17 cellular contexts compared by ENCODE assay signal in genomic region chr11:8642226-8642625, GRCh38. TPM values are rescaled to one million over a fixed set of nuclear protein-coding genes. Genes with fewer than 3 reads are reported as not detected.
DNase-seq lines count a peak whose midpoint lies in the region; ATAC-seq and TF ChIP-seq lines count a peak whose summit lies in the region.
"Had no signal": no experiment of that assay in that cellular context is flagged by ENCODE, and none has a peak within 500 bp of the region (broad histone marks: within the 10 kb centered on the region; RNA-seq: fewer than 3 reads in every experiment).

No MANE protein-coding gene starts in this region.

- no peak for ATAC-seq in activated CD8-positive, alpha-beta T cell treated with anti-CD3 and anti-CD28 coated beads for 36 hours
- no peak for ATAC-seq in activated CD8-positive, alpha-beta T cell treated with anti-CD3 and anti-CD28 coated beads, Interleukin-2, amount 10 ng/mL, durations not matched to agents 7 days and 5 days
- no peak for ATAC-seq in central memory CD8-positive, alpha-beta T cell (replicated peaks; ENCODE audit: extremely low read depth, poor library complexity, severe bottlenecking)

- H3K36me3 ChIP-seq in vagina: peaks cover 0 to 26% of the 10 kb centered on the region in 2 donors
- H3K36me3 ChIP-seq: SJCRH30 had no signal

- H3K27me3 Mint-ChIP-seq in activated CD8-positive, alpha-beta T cell treated with anti-CD3 and anti-CD28 coated beads for 36 hours: no peaks in the 10 kb centered on the region
- H3K27me3 Mint-ChIP-seq in activated CD8-positive, alpha-beta T cell treated with anti-CD3 and anti-CD28 coated beads, Interleukin-2, amount 10 ng/mL, durations not matched to agents 7 days and 5 days (ENCODE audit: low read depth): no peaks in the 10 kb centered on the region
- H3K27me3 Mint-ChIP-seq in central memory CD8-positive, alpha-beta T cell: no peaks in the 10 kb centered on the region
- H3K27me3 Mint-ChIP-seq in activated naive CD4-positive, alpha-beta T cell treated with anti-CD3 and anti-CD28 coated beads for 36 hours (ENCODE audit: low read depth): no peaks in the 10 kb centered on the region
- H3K27me3 Mint-ChIP-seq: B cell; CD4-positive, alpha-beta T cell had no signal

- H3K9me3 Mint-ChIP-seq in activated CD8-positive, alpha-beta T cell treated with anti-CD3 and anti-CD28 coated beads for 36 hours: no peaks in the 10 kb centered on the region
- H3K9me3 Mint-ChIP-seq in activated CD8-positive, alpha-beta T cell treated with anti-CD3 and anti-CD28 coated beads, Interleukin-2, amount 10 ng/mL, durations not matched to agents 7 days and 5 days (ENCODE audit: insufficient read depth): no peaks in the 10 kb centered on the region
- H3K9me3 Mint-ChIP-seq in central memory CD8-positive, alpha-beta T cell: no peaks in the 10 kb centered on the region
- no peaks in the 10 kb centered on the region for H3K9me3 Mint-ChIP-seq in activated naive CD4-positive, alpha-beta T cell treated with anti-CD3 and anti-CD28 coated beads for 36 hours
- H3K9me3 Mint-ChIP-seq: CD4-positive, alpha-beta T cell had no signal

- POLR2A ChIA-PET in activated CD8-positive, alpha-beta T cell treated with anti-CD3 and anti-CD28 coated beads for 36 hours (lab: Charles Lee): no interaction called here
- POLR2A ChIA-PET in activated CD8-positive, alpha-beta T cell treated with anti-CD3 and anti-CD28 coated beads, Interleukin-2, amount 10 ng/mL, durations not matched to agents 7 days and 5 days (lab: Charles Lee): no interaction called here

- intact Hi-C loops in activated CD8-positive, alpha-beta T cell treated with anti-CD3 and anti-CD28 coated beads for 36 hours (cut with micrococcal nuclease): no loop called here
- intact Hi-C loops in vagina (cut with DNase I): no loop called here
- intact Hi-C loops in activated naive CD4-positive, alpha-beta T cell treated with anti-CD3 and anti-CD28 coated beads for 36 hours (cut with micrococcal nuclease): no loop called here

- TF ChIP-seq POLR2A in vagina (IDR thresholded peaks at IDR 0.05): no peak

- peaks cover 11% of the 10 kb centered on the region for H3K4me1 Mint-ChIP-seq in activated CD8-positive, alpha-beta T cell treated with anti-CD3 and anti-CD28 coated beads for 36 hours (ENCODE audit: low read depth)
- H3K4me1 Mint-ChIP-seq in activated CD8-positive, alpha-beta T cell treated with anti-CD3 and anti-CD28 coated beads, Interleukin-2, amount 10 ng/mL, durations not matched to agents 7 days and 5 days (ENCODE audit: low read depth): peaks cover 7% of the 10 kb centered on the region
- H3K4me1 Mint-ChIP-seq in central memory CD8-positive, alpha-beta T cell: no peaks in the 10 kb centered on the region
- H3K4me1 Mint-ChIP-seq in activated naive CD4-positive, alpha-beta T cell treated with anti-CD3 and anti-CD28 coated beads for 36 hours (ENCODE audit: low read depth): no peaks in the 10 kb centered on the region
- H3K4me1 Mint-ChIP-seq: B cell had no signal

- H3K4me3 ChIP-seq in vagina: no peak overlapping the region
- H3K4me3 ChIP-seq: SJCRH30 had no signal

- no peaks in the 10 kb centered on the region for H3K27me3 ChIP-seq in vagina
- H3K27me3 ChIP-seq: SJCRH30 had no signal

- H3K4me1 ChIP-seq in vagina: no peaks in the 10 kb centered on the region
- H3K4me1 ChIP-seq: SJCRH30 had no signal

- no peak overlapping the region for H3K27ac ChIP-seq in vagina
- H3K27ac ChIP-seq: RWPE1, SJCRH30 had no signal

- no peaks in the 10 kb centered on the region for H3K9me3 ChIP-seq in vagina
- H3K9me3 ChIP-seq: SJCRH30 had no signal

- CTCF ChIA-PET in activated CD8-positive, alpha-beta T cell treated with anti-CD3 and anti-CD28 coated beads for 36 hours (lab: Charles Lee): interaction anchor here (2.0 kb wide), 1 partner anchor 15 kb away, joined by 4 read pairs; no protein-coding TSS in a partner anchor
- CTCF ChIA-PET in activated CD8-positive, alpha-beta T cell treated with anti-CD3 and anti-CD28 coated beads, Interleukin-2, amount 10 ng/mL, durations not matched to agents 7 days and 5 days (lab: Charles Lee): no interaction called here
- CTCF ChIA-PET in activated naive CD4-positive, alpha-beta T cell treated with anti-CD3 and anti-CD28 coated beads for 36 hours (lab: Charles Lee): no interaction called here

- peaks cover 55% of the 10 kb centered on the region for H3K36me3 Mint-ChIP-seq in activated CD8-positive, alpha-beta T cell treated with anti-CD3 and anti-CD28 coated beads for 36 hours (ENCODE audit: low read depth)
- peaks cover 36% of the 10 kb centered on the region for H3K36me3 Mint-ChIP-seq in activated CD8-positive, alpha-beta T cell treated with anti-CD3 and anti-CD28 coated beads, Interleukin-2, amount 10 ng/mL, durations not matched to agents 7 days and 5 days (ENCODE audit: low read depth)
- H3K36me3 Mint-ChIP-seq in central memory CD8-positive, alpha-beta T cell (ENCODE audit: insufficient read depth): peaks cover 16% of the 10 kb centered on the region
- peaks cover 36% of the 10 kb centered on the region for H3K36me3 Mint-ChIP-seq in activated naive CD4-positive, alpha-beta T cell treated with anti-CD3 and anti-CD28 coated beads for 36 hours (ENCODE audit: low read depth)

- no peak for DNase-seq in activated CD8-positive, alpha-beta T cell treated with anti-CD3 and anti-CD28 coated beads for 36 hours
- no peak for DNase-seq in activated CD8-positive, alpha-beta T cell treated with anti-CD3 and anti-CD28 coated beads, Interleukin-2, amount 10 ng/mL, durations not matched to agents 7 days and 5 days
- DNase-seq in NCI-H1694 treated with DMSO at 0.1 percent for 48 hours (lab: John Stamatoyannopoulos, UW) (peak; percentile 76), vagina (ENCODE audit: extremely low spot score in 2 of 2) (no peak), SKM-1 (lab: John Stamatoyannopoulos, UW; ENCODE audit: unreplicated experiment) (no peak)
- no peak for DNase-seq in central memory CD8-positive, alpha-beta T cell (ENCODE audit: low spot score in 2 of 2)
- no peak for DNase-seq in activated naive CD4-positive, alpha-beta T cell treated with anti-CD3 and anti-CD28 coated beads for 36 hours
- DNase-seq: ACHN; CD4-positive, alpha-beta T cell; KG1; NCI-H1092 treated with DMSO at 0.1 percent for 48 hours; NCI-H2029; NCI-H226; SJCRH30; SW 1271 had no signal

- H3K4me3 Mint-ChIP-seq in activated CD8-positive, alpha-beta T cell treated with anti-CD3 and anti-CD28 coated beads for 36 hours: no peak overlapping the region
- no peak overlapping the region for H3K4me3 Mint-ChIP-seq in activated CD8-positive, alpha-beta T cell treated with anti-CD3 and anti-CD28 coated beads, Interleukin-2, amount 10 ng/mL, durations not matched to agents 7 days and 5 days
- no peak overlapping the region for H3K4me3 Mint-ChIP-seq in central memory CD8-positive, alpha-beta T cell
- H3K4me3 Mint-ChIP-seq in activated naive CD4-positive, alpha-beta T cell treated with anti-CD3 and anti-CD28 coated beads for 36 hours: no peak overlapping the region
- H3K4me3 Mint-ChIP-seq: B cell; CD4-positive, alpha-beta T cell had no signal

- TF ChIP-seq CTCF in activated CD8-positive, alpha-beta T cell treated with anti-CD3 and anti-CD28 coated beads for 36 hours (IDR thresholded peaks at IDR 0.05): no peak
- TF ChIP-seq CTCF in vagina (IDR thresholded peaks at IDR 0.05): no peak

- peak overlapping the region; percentile 12 for H3K27ac Mint-ChIP-seq in activated CD8-positive, alpha-beta T cell treated with anti-CD3 and anti-CD28 coated beads for 36 hours
- H3K27ac Mint-ChIP-seq in activated CD8-positive, alpha-beta T cell treated with anti-CD3 and anti-CD28 coated beads, Interleukin-2, amount 10 ng/mL, durations not matched to agents 7 days and 5 days: no peak overlapping the region
- peak overlapping the region; percentile 23 for H3K27ac Mint-ChIP-seq in central memory CD8-positive, alpha-beta T cell (ENCODE audit: low read depth)
- no peak overlapping the region for H3K27ac Mint-ChIP-seq in activated naive CD4-positive, alpha-beta T cell treated with anti-CD3 and anti-CD28 coated beads for 36 hours
- H3K27ac Mint-ChIP-seq: B cell; CD4-positive, alpha-beta T cell had no signal

RNA-seq across cellular contexts. Expression of gene TRIM66, which starts 40.2 kb away (rescaled TPM):
- total RNA-seq in activated CD8-positive, alpha-beta T cell treated with anti-CD3 and anti-CD28 coated beads for 36 hours: 10 to 100 TPM; 24.7 to 28.4 TPM
- 10 to 100 TPM; 28.1 to 28.2 TPM for total RNA-seq in activated CD8-positive, alpha-beta T cell treated with anti-CD3 and anti-CD28 coated beads, Interleukin-2, amount 10 ng/mL, durations not matched to agents 7 days and 5 days
- 12.8 TPM for total RNA-seq in vagina
- total RNA-seq in activated naive CD4-positive, alpha-beta T cell treated with anti-CD3 and anti-CD28 coated beads for 36 hours: 10 to 100 TPM; 16.4 to 19.1 TPM

RNA-seq across cellular contexts. Expression of gene RPL27A, which starts 40.4 kb away (rescaled TPM):
- total RNA-seq in activated CD8-positive, alpha-beta T cell treated with anti-CD3 and anti-CD28 coated beads for 36 hours: 100 to 1,000 TPM; 959 to 987 TPM
- 100 to 1,000 TPM; 716 to 768 TPM for total RNA-seq in activated CD8-positive, alpha-beta T cell treated with anti-CD3 and anti-CD28 coated beads, Interleukin-2, amount 10 ng/mL, durations not matched to agents 7 days and 5 days
- 1,279 TPM for total RNA-seq in vagina
- total RNA-seq in activated naive CD4-positive, alpha-beta T cell treated with anti-CD3 and anti-CD28 coated beads for 36 hours: 1,000 to 10,000 TPM; 1,157 to 1,188 TPM

RNA-seq across cellular contexts. Expression of gene STK33, which starts 48.2 kb away (rescaled TPM):
- 1 to 10 TPM; 1.3 to 3.6 TPM for total RNA-seq in activated CD8-positive, alpha-beta T cell treated with anti-CD3 and anti-CD28 coated beads for 36 hours
- total RNA-seq in activated CD8-positive, alpha-beta T cell treated with anti-CD3 and anti-CD28 coated beads, Interleukin-2, amount 10 ng/mL, durations not matched to agents 7 days and 5 days: 1 to 10 TPM; 3.7 to 3.9 TPM
- 11.5 TPM for total RNA-seq in vagina
- 1 to 10 TPM in 1 of 2 experiments, under 1 TPM in 1; 0.72 to 1.1 TPM for total RNA-seq in activated naive CD4-positive, alpha-beta T cell treated with anti-CD3 and anti-CD28 coated beads for 36 hours
- total RNA-seq: CD4-positive, alpha-beta T cell had no signal

Comparison
In these comparisons a context has a peak if more than half of its experiments do, and no peak if none do; other contexts are left out.
1. H3K27ac Mint-ChIP-seq: peak in activated CD8-positive, alpha-beta T cell treated with anti-CD3 and anti-CD28 coated beads for 36 hours (single experiment) and central memory CD8-positive, alpha-beta T cell (single experiment); none in activated CD8-positive, alpha-beta T cell treated with anti-CD3 and anti-CD28 coated beads, Interleukin-2, amount 10 ng/mL, durations not matched to agents 7 days and 5 days (single experiment) and activated naive CD4-positive, alpha-beta T cell treated with anti-CD3 and anti-CD28 coated beads for 36 hours (single experiment).